Comparison of ENCODE assay signal across 10 cellular contexts in genomic region chr16:6605490-6605889, GRCh38.
"Had no signal": no experiment of that assay in that cellular context is flagged by ENCODE, and none has a peak within 500 bp of the region (broad histone marks: within the 10 kb centered on the region; RNA-seq: fewer than 3 reads in every experiment).

No MANE protein-coding gene starts in this region.

- H3K4me1 ChIP-seq: HAP-1 had no signal

- DNase-seq: GM23248, GOT3, H7, HFFc6, IMR-90, KG1 had no signal

- H3K36me3 ChIP-seq: HAP-1 had no signal

- ATAC-seq: HCT116, K562 had no signal

- FAIRE-seq: HTR-8/SVneo, K562 had no signal

- H3K4me3 ChIP-seq: GM23248, HAP-1, K562 had no signal

- H3K27ac ChIP-seq: GM23248 had no signal

- H3K4me3 Mint-ChIP-seq: HFFc6 had no signal

- H3K27ac Mint-ChIP-seq: HFFc6 had no signal

- H3K9me3 ChIP-seq: HAP-1 had no signal
